8 cellular contexts compared by ENCODE assay signal in genomic region chr15:90530250-90531051, GRCh38. TPM values are rescaled to one million over a fixed set of nuclear protein-coding genes. Genes with fewer than 3 reads are reported as not detected.
A peak's percentile ranks its signal among the peaks of the same experiment; 100 is the strongest.
DNase-seq lines count a peak whose midpoint lies in the region; ATAC-seq and TF ChIP-seq lines count a peak whose summit lies in the region.

No MANE protein-coding gene starts in this region.

- peak in 2 of 3 donors; percentile 46 to 52 for TF ChIP-seq POLR2A in body of pancreas (IDR thresholded peaks at IDR 0.05)

- 0 to 1% methylated on average over 13 to 54 of the region's 76 CpGs for WGBS in body of pancreas, 2 donors

- H3K4me1 Mint-ChIP-seq in CD4-positive, alpha-beta T cell (ENCODE audit: low read depth): peaks cover 48% of the 10 kb centered on the region
- peaks cover 38% of the 10 kb centered on the region for H3K4me1 Mint-ChIP-seq in T-helper 17 cell

- H3K36me3 ChIP-seq in body of pancreas (replicated peaks in 1 of 2; ENCODE audit: insufficient read depth in 1 of 2, low read depth in 2 of 2) (no peaks in the 10 kb centered on the region), iPS-15b (ENCODE audit: control insufficient read depth, insufficient read depth, low read length) (no peaks in the 10 kb centered on the region)

- H3K27ac Mint-ChIP-seq in CD4-positive, alpha-beta T cell: peak overlapping the region; percentile 92
- H3K27ac Mint-ChIP-seq in T-helper 17 cell: peak overlapping the region; percentile 93

- H3K4me1 ChIP-seq in body of pancreas: peaks cover 29% of the 10 kb centered on the region
- H3K4me1 ChIP-seq in iPS-15b (ENCODE audit: control insufficient read depth, insufficient read depth, low read length): no peaks in the 10 kb centered on the region

- peak overlapping the region; percentile 97 for H3K4me3 Mint-ChIP-seq in CD4-positive, alpha-beta T cell
- H3K4me3 Mint-ChIP-seq in T-helper 17 cell: peak overlapping the region; percentile 96

- H3K9ac ChIP-seq in iPS-15b (ENCODE audit: low read depth, low read length): no peak overlapping the region

- no peaks in the 10 kb centered on the region for H3K9me3 ChIP-seq in CD4-positive, alpha-beta T cell (ENCODE audit: control insufficient read depth, low read length)
- H3K9me3 ChIP-seq in T-helper 17 cell (ENCODE audit: control insufficient read depth, low read length, poor library complexity, severe bottlenecking) (no peaks in the 10 kb centered on the region), body of pancreas (no peaks in the 10 kb centered on the region), iPS-15b (ENCODE audit: control insufficient read depth, insufficient read depth, low read length) (no peaks in the 10 kb centered on the region)

- peak overlapping the region; percentile 45 to 73 for H3K4me3 ChIP-seq in body of pancreas
- peak overlapping the region; percentile 62 for H3K4me3 ChIP-seq in iPS-15b (ENCODE audit: low read depth, low read length)
- H3K4me3 ChIP-seq in skeletal muscle cell (ENCODE audit: low read depth, low read length): peak overlapping the region; percentile 80

- no peaks in the 10 kb centered on the region for H3K27me3 ChIP-seq in CD4-positive, alpha-beta T cell (ENCODE audit: control insufficient read depth, insufficient read depth, low read length)
- H3K27me3 ChIP-seq in body of pancreas (no peaks in the 10 kb centered on the region), iPS-15b (ENCODE audit: control insufficient read depth, insufficient read depth, low read length) (peaks cover 44% of the 10 kb centered on the region)

- H3K27ac ChIP-seq in CD4-positive, alpha-beta T cell (ENCODE audit: low read depth, low read length): peak overlapping the region; percentile 72
- H3K27ac ChIP-seq in body of pancreas: peak overlapping the region; percentile 79 to 91 (median 82)

- H3K36me3 Mint-ChIP-seq in CD4-positive, alpha-beta T cell (ENCODE audit: low read depth): peaks cover 4% of the 10 kb centered on the region
- H3K36me3 Mint-ChIP-seq in T-helper 17 cell (ENCODE audit: low read depth): peaks cover 3% of the 10 kb centered on the region

- no peaks in the 10 kb centered on the region for H3K9me3 Mint-ChIP-seq in CD4-positive, alpha-beta T cell

- TF ChIP-seq CTCF in CD4-positive, alpha-beta T cell (IDR thresholded peaks at IDR 0.05): no peak
- no peak for TF ChIP-seq CTCF in body of pancreas (IDR thresholded peaks at IDR 0.05)

- intact Hi-C loops in CD4-positive, alpha-beta T cell (cut with DNase I, micrococcal nuclease): no loop called here
- intact Hi-C loops in body of pancreas (cut with DNase I): no loop called here

- CTCF ChIA-PET in CD4-positive, alpha-beta T cell (lab: Charles Lee): interaction anchor here (0.5 to 2.9 kb wide), 9 partner anchors 9 to 401 kb away, joined by 3 to 14 read pairs (median 4); no protein-coding TSS in a partner anchor

- peak; percentile 42 for ATAC-seq in CD4-positive, alpha-beta T cell (ENCODE audit: poor library complexity)
- ATAC-seq in GM19455 (IDR thresholded peaks at IDR 0.05; ENCODE audit: unreplicated experiment) (peak; percentile 49), HG03558 (IDR thresholded peaks at IDR 0.05; ENCODE audit: extremely low read depth, unreplicated experiment) (peak; percentile 18), T-helper 17 cell (peak; percentile 53), body of pancreas (peak; percentile 53)

- POLR2A ChIA-PET in CD4-positive, alpha-beta T cell (lab: Charles Lee): interaction anchor here (0.6 to 3.3 kb wide), 30 partner anchors 8 to 481 kb away, joined by 3 to 67 read pairs (median 5); no protein-coding TSS in a partner anchor

- peak; percentile 22 to 60 (median 40) for DNase-seq in CD4-positive, alpha-beta T cell
- peak; percentile 15 to 26 (median 17) for DNase-seq in T-helper 17 cell
- DNase-seq in body of pancreas: peak; percentile 46 to 59 (median 56)
- no peak for DNase-seq in skeletal muscle cell (ENCODE audit: low read depth)
- no peak for DNase-seq in NCI-H2107 treated with DMSO at 0.1 percent for 48 hours (lab: John Stamatoyannopoulos, UW; ENCODE audit: unreplicated experiment)

- H3K27me3 Mint-ChIP-seq in CD4-positive, alpha-beta T cell: no peaks in the 10 kb centered on the region
- H3K27me3 Mint-ChIP-seq in T-helper 17 cell: no peaks in the 10 kb centered on the region

RNA-seq across cellular contexts. Expression of gene CRTC3, which starts 0.7 kb away (rescaled TPM):
- 10 to 100 TPM; 90.7 to 92.4 TPM for total RNA-seq in CD4-positive, alpha-beta T cell
- 10 to 100 TPM; 76.0 to 84.4 TPM for total RNA-seq in T-helper 17 cell
- total RNA-seq in body of pancreas: 10 to 100 TPM; 10.5 to 13.0 TPM

Comparison
In these comparisons a context has a peak if more than half of its experiments do, and no peak if none do; other contexts are left out.
1. DNase-seq: peak in CD4-positive, alpha-beta T cell (10 of 10), T-helper 17 cell (3 of 3) and body of pancreas (4 of 4); none in skeletal muscle cell (single experiment) and NCI-H2107 treated with DMSO at 0.1 percent for 48 hours (single experiment).
2. RNA of gene CRTC3, which starts 0.7 kb away (total RNA-seq): 90.7 to 92.4 TPM in CD4-positive, alpha-beta T cell and 76.0 to 84.4 TPM in T-helper 17 cell; 10.5 to 13.0 TPM in body of pancreas; every median in the first group is over 4 times any median in the second.
3. Peak in every context shown above with its lines, with median percentiles within 50 percentile points of each other: ATAC-seq and H3K4me3 ChIP-seq.